In genomic region chr3:188834349-188834748, GRCh38 we compare ENCODE assay signal across 18 cellular contexts.
DNase-seq lines count a peak whose midpoint lies in the region; ATAC-seq, FAIRE-seq and TF ChIP-seq lines count a peak whose summit lies in the region.
"Had no signal": no experiment of that assay in that cellular context is flagged by ENCODE, and none has a peak within 500 bp of the region (broad histone marks: within the 10 kb centered on the region; RNA-seq: fewer than 3 reads in every experiment).

No MANE protein-coding gene starts in this region.

- peaks cover 4% of the 10 kb centered on the region for H3K4me1 Mint-ChIP-seq in T-helper 2 cell treated with Interferon-gamma antibody and Interleukin-4, amounts not matched to agents 5 μg/mL and 100 μg/mL, for 36 hours (ENCODE audit: low read depth)
- H3K4me1 Mint-ChIP-seq: IgD-negative memory B cell had no signal

- no peaks in the 10 kb centered on the region for H3K9me3 Mint-ChIP-seq in T-helper 2 cell treated with Interferon-gamma antibody and Interleukin-4, amounts not matched to agents 5 μg/mL and 100 μg/mL, for 36 hours
- H3K9me3 Mint-ChIP-seq: neural progenitor cell had no signal

- H3K36me3 ChIP-seq in OCI-LY7 (ENCODE audit: insufficient read depth, low read length) (no peaks in the 10 kb centered on the region), kidney (ENCODE audit: control insufficient read depth in 1 of 2, insufficient read depth in 2 of 2, low read length in 2 of 2) (no peaks in the 10 kb centered on the region), upper lobe of left lung (no peaks in the 10 kb centered on the region)
- H3K36me3 ChIP-seq: neural progenitor cell, right lobe of liver had no signal

- H3K79me2 ChIP-seq in OCI-LY7 (ENCODE audit: insufficient read depth, low read depth, low read length) = no peaks in the 10 kb centered on the region

- no peak for TF ChIP-seq EP300 in upper lobe of left lung (IDR thresholded peaks at IDR 0.05)

- no peaks in the 10 kb centered on the region for H3K36me3 Mint-ChIP-seq in T-helper 2 cell treated with Interferon-gamma antibody and Interleukin-4, amounts not matched to agents 5 μg/mL and 100 μg/mL, for 36 hours (ENCODE audit: low read depth)
- H3K36me3 Mint-ChIP-seq: IgD-negative memory B cell, neural progenitor cell had no signal

- no peak for FAIRE-seq in kidney (lab: Jason Lieb, UNC)

- no peak overlapping the region for H2AFZ ChIP-seq in OCI-LY7 (ENCODE audit: low read length)
- H2AFZ ChIP-seq: neural progenitor cell had no signal

- H3K27me3 ChIP-seq in upper lobe of left lung = no peaks in the 10 kb centered on the region
- H3K27me3 ChIP-seq: neural progenitor cell, right lobe of liver had no signal

- no peak overlapping the region for H3K27ac Mint-ChIP-seq in T-helper 2 cell treated with Interferon-gamma antibody and Interleukin-4, amounts not matched to agents 5 μg/mL and 100 μg/mL, for 36 hours
- H3K27ac Mint-ChIP-seq: IgD-negative memory B cell, neural progenitor cell had no signal

- no TSS peak for BruUV-seq in OCI-LY7 (replicated peaks; lab: Mats Ljungman, UMichigan)

- H3K9ac ChIP-seq in kidney (ENCODE audit: low read length in 2 of 2) = no peak overlapping the region
- H3K9ac ChIP-seq: neural progenitor cell had no signal

- whole genome bisulfite sequencing in upper lobe of left lung, 2 donors = 93% methylated on average over 3 of the region's 3 CpGs

- no peak overlapping the region for H3K4me2 ChIP-seq in OCI-LY7 (ENCODE audit: low read length)
- H3K4me2 ChIP-seq: neural progenitor cell had no signal

- H3K27ac ChIP-seq in OCI-LY7 (ENCODE audit: low read depth, low read length, poor library complexity, severe bottlenecking) (no peak overlapping the region), kidney (ENCODE audit: low read depth in 2 of 2, low read length in 2 of 2) (no peak overlapping the region), upper lobe of left lung (no peak overlapping the region)
- H3K27ac ChIP-seq: neural progenitor cell, right lobe of liver, RWPE1 had no signal

- peaks cover 7% of the 10 kb centered on the region for H3K4me1 ChIP-seq in OCI-LY7 (ENCODE audit: insufficient read depth, low read length, poor library complexity, severe bottlenecking)
- H3K4me1 ChIP-seq in kidney (ENCODE audit: control insufficient read depth in 1 of 2, insufficient read depth in 1 of 2, low read depth in 1 of 2, low read length in 2 of 2) = peaks cover 6 to 11% of the 10 kb centered on the region in 2 donors
- H3K4me1 ChIP-seq in upper lobe of left lung = peaks cover 0 to 2% (median 0%) of the 10 kb centered on the region in 4 donors
- H3K4me1 ChIP-seq: neural progenitor cell had no signal

- POLR2A ChIA-PET in OCI-LY7 (lab: Charles Lee) = interaction anchor here (0.7 kb wide), 1 partner anchor 355 kb away, joined by 4 read pairs; no protein-coding TSS in a partner anchor

- ATAC-seq in upper lobe of left lung (ENCODE audit: low FRiP score in 2 of 2) = no peak
- ATAC-seq: right lobe of liver had no signal

- CTCF ChIA-PET in OCI-LY7 (lab: Charles Lee; ENCODE audit: unreplicated experiment) = no interaction called here

- intact Hi-C loops in OCI-LY7 (cut with micrococcal nuclease; ENCODE audit: unreplicated experiment) (loop anchor here (5.0 kb wide), 1 partner anchor 118 kb away; no protein-coding TSS in a partner anchor), kidney (cut with DNase I) (no loop called here)

- TF ChIP-seq CTCF in OCI-LY7 (conservative IDR thresholded peaks at IDR 0.05; ENCODE audit: low read length) (peak; percentile 61), kidney (IDR thresholded peaks at IDR 0.05; ENCODE audit: borderline replicate concordance, extremely low read depth, insufficient read depth) (no peak), upper lobe of left lung (IDR thresholded peaks at IDR 0.05) (no peak)

- H3K27me3 Mint-ChIP-seq in T-helper 2 cell treated with Interferon-gamma antibody and Interleukin-4, amounts not matched to agents 5 μg/mL and 100 μg/mL, for 36 hours (ENCODE audit: low read depth) = no peaks in the 10 kb centered on the region
- H3K27me3 Mint-ChIP-seq: IgD-negative memory B cell had no signal

- no peaks in the 10 kb centered on the region for H3K9me2 ChIP-seq in OCI-LY7 (ENCODE audit: insufficient read depth, low read length)

- H3K4me3 Mint-ChIP-seq in T-helper 2 cell treated with Interferon-gamma antibody and Interleukin-4, amounts not matched to agents 5 μg/mL and 100 μg/mL, for 36 hours = no peak overlapping the region
- H3K4me3 Mint-ChIP-seq: IgD-negative memory B cell, neural progenitor cell had no signal

- DNase-seq in T-helper 2 cell (peak in 3 of 5 experiments; percentile 1 to 37 (median 3)), OCI-LY7 (ENCODE audit: low spot score) (peak; percentile 35), kidney (no peak), upper lobe of left lung (no peak)
- no peak for DNase-seq in T-helper 2 cell treated with Interferon-gamma antibody and Interleukin-4, amounts not matched to agents 5 μg/mL and 100 μg/mL, for 36 hours (ENCODE audit: low spot score)
- DNase-seq in activated naive CD4-positive, alpha-beta T cell treated with anti-CD3 and anti-CD28 coated beads, Interleukin-2, amount 50 U/mL, for 16 hours = peak; percentile 16
- DNase-seq in stimulated activated CD4-positive, alpha-beta T cell treated with anti-CD3 and anti-CD28 coated beads, Interleukin-2, amount 100 ng/mL, for 24 hours = peak; percentile 35 to 38
- DNase-seq in activated CD8-positive, alpha-beta memory T cell treated with anti-CD3 and anti-CD28 coated beads, Interleukin-2, amount 50 U/mL, for 48 hours = no peak
- DNase-seq: anterior cingulate cortex, Calu3, cortex of kidney, NCI-H1417 treated with DMSO at 0.1 percent for 48 hours, NCI-H510A, right lobe of liver had no signal

- no peak for TF ChIP-seq POLR2A in upper lobe of left lung (IDR thresholded peaks at IDR 0.05)

- H3K9me3 ChIP-seq in OCI-LY7 (ENCODE audit: low read length) = no peaks in the 10 kb centered on the region
- H3K9me3 ChIP-seq in kidney (ENCODE audit: control insufficient read depth in 1 of 2, low read length in 2 of 2) = no peaks in the 10 kb centered on the region
- H3K9me3 ChIP-seq in upper lobe of left lung = no peaks in the 10 kb centered on the region
- H3K9me3 ChIP-seq: right lobe of liver had no signal

- H3K4me3 ChIP-seq in OCI-LY7 (ENCODE audit: low read depth, low read length, poor library complexity, severe bottlenecking) (no peak overlapping the region), kidney (ENCODE audit: low read length in 2 of 2) (no peak overlapping the region), upper lobe of left lung (no peak overlapping the region)
- H3K4me3 ChIP-seq: lung, neural progenitor cell, right lobe of liver had no signal

- no peaks in the 10 kb centered on the region for H4K20me1 ChIP-seq in OCI-LY7 (ENCODE audit: insufficient read depth, low read length)

Comparison
In these comparisons a context has a peak if more than half of its experiments do, and no peak if none do; other contexts are left out.
1. DNase-seq: peak in T-helper 2 cell (3 of 5), OCI-LY7 (single experiment), activated naive CD4-positive, alpha-beta T cell treated with anti-CD3 and anti-CD28 coated beads, Interleukin-2, amount 50 U/mL, for 16 hours (single experiment) and stimulated activated CD4-positive, alpha-beta T cell treated with anti-CD3 and anti-CD28 coated beads, Interleukin-2, amount 100 ng/mL, for 24 hours (2 of 2); none in T-helper 2 cell treated with Interferon-gamma antibody and Interleukin-4, amounts not matched to agents 5 μg/mL and 100 μg/mL, for 36 hours (single experiment), activated CD8-positive, alpha-beta memory T cell treated with anti-CD3 and anti-CD28 coated beads, Interleukin-2, amount 50 U/mL, for 48 hours (single experiment), kidney (single experiment) and upper lobe of left lung (0 of 2).